9 cellular contexts compared by ENCODE assay signal in the genomic region with DNA sequence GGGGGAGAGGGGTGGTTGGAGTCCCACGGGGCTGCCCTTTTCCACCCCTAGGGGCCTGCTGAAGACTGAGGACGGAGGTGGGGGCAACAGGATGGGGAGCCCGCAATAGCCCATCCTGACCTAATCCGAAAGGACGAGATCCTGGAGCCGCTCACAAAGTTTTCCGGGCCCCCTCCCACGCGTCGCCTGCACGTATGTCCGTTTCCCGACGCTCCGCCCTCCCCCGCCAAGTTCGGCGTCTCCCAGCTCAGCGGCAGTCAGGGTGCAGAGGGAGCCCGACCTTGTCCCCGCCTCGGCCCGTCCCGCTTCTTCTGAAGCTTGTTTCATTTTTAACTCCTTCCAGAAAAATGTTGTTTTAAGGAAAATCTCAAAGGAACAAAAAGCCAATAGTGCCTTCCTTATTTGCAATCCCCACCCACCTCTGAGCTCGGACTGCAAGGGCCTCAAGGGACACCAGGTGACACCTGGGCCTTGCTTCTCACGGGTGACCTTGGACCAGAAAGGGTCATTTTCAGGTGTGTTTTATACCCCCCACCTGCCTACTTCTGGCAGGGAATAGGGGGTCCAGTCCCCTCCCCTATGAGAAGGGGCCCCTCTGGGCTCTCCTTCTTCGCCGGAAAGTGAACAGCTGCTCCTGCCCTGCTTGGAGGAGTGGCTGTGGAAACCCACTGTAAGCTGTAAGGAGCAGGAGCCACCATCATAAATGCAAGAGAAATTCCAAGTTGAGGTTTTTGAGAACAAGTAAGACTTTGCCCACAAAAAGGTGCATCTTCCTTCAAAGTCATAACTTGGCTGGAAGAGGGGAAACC. TPM values are rescaled to one million over a fixed set of nuclear protein-coding genes. Genes with fewer than 3 reads are reported as not detected.
DNase-seq lines count a peak whose midpoint lies in the region; ATAC-seq and TF ChIP-seq lines count a peak whose summit lies in the region.
"Had no signal": no experiment of that assay in that cellular context is flagged by ENCODE, and none has a peak within 500 bp of the region (broad histone marks: within the 10 kb centered on the region; RNA-seq: fewer than 3 reads in every experiment).

No MANE protein-coding gene starts in this region.

- no peak for TF ChIP-seq CTCF in hepatocyte (IDR thresholded peaks at IDR 0.05; ENCODE audit: poor library complexity)
- TF ChIP-seq CTCF in sigmoid colon (IDR thresholded peaks at IDR 0.05), result no peak

- peaks cover 15% of the 10 kb centered on the region for H3K4me1 Mint-ChIP-seq in activated CD8-positive, alpha-beta T cell treated with anti-CD3 and anti-CD28 coated beads, Interleukin-2, amount 10 ng/mL, durations not matched to agents 7 days and 5 days (ENCODE audit: low read depth)

- peaks cover 5% of the 10 kb centered on the region for H3K79me2 ChIP-seq in hepatocyte

- intact Hi-C loops in sigmoid colon (cut with DNase I), result loop anchor here (5.0 kb wide), 3 partner anchors 107 to 367 kb away; no protein-coding TSS in a partner anchor

- H3K4me2 ChIP-seq in hepatocyte, result peak overlapping the region; percentile 98

- H3K27me3 ChIP-seq in hepatocyte (no peaks in the 10 kb centered on the region), sigmoid colon (peaks cover 0 to 15% (median 8%) of the 10 kb centered on the region in 3 donors)

- peaks cover 1% of the 10 kb centered on the region for H3K36me3 Mint-ChIP-seq in activated CD8-positive, alpha-beta T cell treated with anti-CD3 and anti-CD28 coated beads, Interleukin-2, amount 10 ng/mL, durations not matched to agents 7 days and 5 days (ENCODE audit: low read depth)
- H3K36me3 Mint-ChIP-seq: activated CD8-positive, alpha-beta memory T cell treated with anti-CD3 and anti-CD28 coated beads, Interleukin-2, amount 10 ng/mL, durations not matched to agents 7 days and 5 days had no signal

- H3K4me3 ChIP-seq in hepatocyte (peak overlapping the region; percentile 45), sigmoid colon (peak overlapping the region; percentile 32 to 84 (median 82))

- WGBS in hepatocyte (ENCODE audit: low lambda C conversion rate, missing lambda C conversion rate), result 8% methylated on average over 24 of the region's 28 CpGs
- WGBS in sigmoid colon, 2 donors, result 7% methylated on average over 28 of the region's 28 CpGs

- POLR2A ChIA-PET in activated CD8-positive, alpha-beta T cell treated with anti-CD3 and anti-CD28 coated beads, Interleukin-2, amount 10 ng/mL, durations not matched to agents 7 days and 5 days (lab: Charles Lee), result interaction anchor here (0.6 kb wide), 1 partner anchor 148 kb away, joined by 3 read pairs; no protein-coding TSS in a partner anchor

- TF ChIP-seq POLR2A in sigmoid colon (IDR thresholded peaks at IDR 0.05), result no peak

- no peak for TF ChIP-seq EP300 in sigmoid colon (IDR thresholded peaks at IDR 0.05)

- H3K27me3 Mint-ChIP-seq in activated CD8-positive, alpha-beta T cell treated with anti-CD3 and anti-CD28 coated beads, Interleukin-2, amount 10 ng/mL, durations not matched to agents 7 days and 5 days (ENCODE audit: low read depth), result peaks cover 35% of the 10 kb centered on the region

- peak overlapping the region; percentile 89 for H3K27ac ChIP-seq in hepatocyte
- peak overlapping the region; percentile 89 to 96 (median 92) for H3K27ac ChIP-seq in sigmoid colon

- DNase-seq in GM03348 (ENCODE audit: low spot score) (peak; percentile 47), hepatocyte (ENCODE audit: low spot score) (peak; percentile 69), sigmoid colon (peak; percentile 83), NCI-H748 (lab: John Stamatoyannopoulos, UW; ENCODE audit: unreplicated experiment) (no peak), NCI-H2107 treated with DMSO at 0.1 percent for 48 hours (lab: John Stamatoyannopoulos, UW; ENCODE audit: unreplicated experiment) (no peak)
- DNase-seq in activated CD8-positive, alpha-beta T cell treated with anti-CD3 and anti-CD28 coated beads, Interleukin-2, amount 10 ng/mL, durations not matched to agents 7 days and 5 days, result no peak
- no peak for DNase-seq in activated CD8-positive, alpha-beta memory T cell treated with anti-CD3 and anti-CD28 coated beads, Interleukin-2, amount 50 U/mL, for 4 hours
- DNase-seq: activated CD8-positive, alpha-beta memory T cell treated with anti-CD3 and anti-CD28 coated beads, Interleukin-2, amount 10 ng/mL, durations not matched to agents 7 days and 5 days had no signal

- H4K20me1 ChIP-seq in hepatocyte (ENCODE audit: insufficient read depth, poor library complexity, severe bottlenecking), result no peaks in the 10 kb centered on the region

- H3K9me3 Mint-ChIP-seq in activated CD8-positive, alpha-beta T cell treated with anti-CD3 and anti-CD28 coated beads, Interleukin-2, amount 10 ng/mL, durations not matched to agents 7 days and 5 days (ENCODE audit: insufficient read depth), result no peaks in the 10 kb centered on the region

- no peaks in the 10 kb centered on the region for H3K9me2 ChIP-seq in hepatocyte (replicated peaks; ENCODE audit: insufficient read depth)

- H2AFZ ChIP-seq in hepatocyte, result peak overlapping the region; percentile 74

- H3K36me3 ChIP-seq in hepatocyte (replicated peaks; ENCODE audit: insufficient read depth, low read depth) (no peaks in the 10 kb centered on the region), sigmoid colon (no peaks in the 10 kb centered on the region)

- H3K9me3 ChIP-seq in hepatocyte (ENCODE audit: low read depth) (no peaks in the 10 kb centered on the region), sigmoid colon (no peaks in the 10 kb centered on the region)

- CTCF ChIA-PET in activated CD8-positive, alpha-beta T cell treated with anti-CD3 and anti-CD28 coated beads, Interleukin-2, amount 10 ng/mL, durations not matched to agents 7 days and 5 days (lab: Charles Lee), result no interaction called here

- H3K27ac Mint-ChIP-seq in activated CD8-positive, alpha-beta T cell treated with anti-CD3 and anti-CD28 coated beads, Interleukin-2, amount 10 ng/mL, durations not matched to agents 7 days and 5 days, result no peak overlapping the region
- H3K27ac Mint-ChIP-seq: activated CD8-positive, alpha-beta memory T cell treated with anti-CD3 and anti-CD28 coated beads, Interleukin-2, amount 10 ng/mL, durations not matched to agents 7 days and 5 days had no signal

- peak overlapping the region; percentile 28 for H3K4me3 Mint-ChIP-seq in activated CD8-positive, alpha-beta T cell treated with anti-CD3 and anti-CD28 coated beads, Interleukin-2, amount 10 ng/mL, durations not matched to agents 7 days and 5 days
- H3K4me3 Mint-ChIP-seq: activated CD8-positive, alpha-beta memory T cell treated with anti-CD3 and anti-CD28 coated beads, Interleukin-2, amount 10 ng/mL, durations not matched to agents 7 days and 5 days had no signal

- no peak for ATAC-seq in activated CD8-positive, alpha-beta T cell treated with anti-CD3 and anti-CD28 coated beads, Interleukin-2, amount 10 ng/mL, durations not matched to agents 7 days and 5 days
- ATAC-seq in GM18867 (IDR thresholded peaks at IDR 0.05; ENCODE audit: unreplicated experiment), result no peak
- ATAC-seq: activated CD8-positive, alpha-beta memory T cell treated with anti-CD3 and anti-CD28 coated beads, Interleukin-2, amount 10 ng/mL, durations not matched to agents 7 days and 5 days had no signal

- H3K4me1 ChIP-seq in hepatocyte (ENCODE audit: insufficient read depth) (peaks cover 14% of the 10 kb centered on the region), sigmoid colon (peaks cover 0 to 28% (median 27%) of the 10 kb centered on the region in 4 donors)

RNA-seq across cellular contexts. Expression of a gene that starts 3.4 kb away (rescaled TPM):
- total RNA-seq in activated CD8-positive, alpha-beta T cell treated with anti-CD3 and anti-CD28 coated beads, Interleukin-2, amount 10 ng/mL, durations not matched to agents 7 days and 5 days, result not detected
- total RNA-seq in hepatocyte (7.6 and 11.8 TPM in 2 replicates), sigmoid colon (10 to 100 TPM in 1 of 4 donors, 1 to 10 TPM in 3; 3.6 to 19.7 (median 5.0) TPM)
- polyA plus RNA-seq in hepatocyte (9.6 and 11.3 TPM in 2 replicates), sigmoid colon (1 to 10 TPM in 2 of 3 donors, under 1 TPM in 1; 0.69 to 3.3 (median 1.2) TPM)
- total RNA-seq: activated CD8-positive, alpha-beta memory T cell treated with anti-CD3 and anti-CD28 coated beads, Interleukin-2, amount 10 ng/mL, durations not matched to agents 7 days and 5 days had no signal

Comparison
In these comparisons a context has a peak if more than half of its experiments do, and no peak if none do; other contexts are left out.
1. DNase-seq: peak in GM03348 (single experiment), hepatocyte (single experiment) and sigmoid colon (single experiment); none in activated CD8-positive, alpha-beta T cell treated with anti-CD3 and anti-CD28 coated beads, Interleukin-2, amount 10 ng/mL, durations not matched to agents 7 days and 5 days (single experiment), NCI-H748 (single experiment), activated CD8-positive, alpha-beta memory T cell treated with anti-CD3 and anti-CD28 coated beads, Interleukin-2, amount 50 U/mL, for 4 hours (single experiment) and NCI-H2107 treated with DMSO at 0.1 percent for 48 hours (single experiment).